ENCODE assay signal across 1 cellular context in the genomic region with DNA sequence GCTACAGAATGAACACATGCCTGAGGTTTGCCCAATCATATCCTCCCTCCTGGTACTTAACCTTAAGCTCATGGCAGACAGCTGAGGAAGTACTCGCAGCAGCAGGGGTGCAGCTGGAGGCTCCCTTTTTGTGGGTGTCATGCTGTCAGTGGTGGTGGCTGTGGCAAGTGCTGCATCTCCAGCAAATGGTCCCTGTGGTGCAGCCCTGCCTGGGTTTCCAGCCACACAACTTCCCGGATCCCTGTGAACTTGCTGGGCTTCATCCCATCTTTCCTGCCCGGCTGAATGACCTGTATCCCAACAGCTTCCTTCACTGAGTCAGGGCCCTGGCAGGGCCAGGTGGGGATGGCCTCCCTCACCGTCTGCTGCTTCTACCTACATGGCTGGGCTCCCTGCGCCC.
TF ChIP-seq lines count a peak whose summit lies in the region.

No MANE protein-coding gene starts in this region.

TF ChIP-seq in K562, 482 proteins besides CTCF, POLR2A, EP300 and RAD21:
- TF ChIP-seq, protein P1, sequence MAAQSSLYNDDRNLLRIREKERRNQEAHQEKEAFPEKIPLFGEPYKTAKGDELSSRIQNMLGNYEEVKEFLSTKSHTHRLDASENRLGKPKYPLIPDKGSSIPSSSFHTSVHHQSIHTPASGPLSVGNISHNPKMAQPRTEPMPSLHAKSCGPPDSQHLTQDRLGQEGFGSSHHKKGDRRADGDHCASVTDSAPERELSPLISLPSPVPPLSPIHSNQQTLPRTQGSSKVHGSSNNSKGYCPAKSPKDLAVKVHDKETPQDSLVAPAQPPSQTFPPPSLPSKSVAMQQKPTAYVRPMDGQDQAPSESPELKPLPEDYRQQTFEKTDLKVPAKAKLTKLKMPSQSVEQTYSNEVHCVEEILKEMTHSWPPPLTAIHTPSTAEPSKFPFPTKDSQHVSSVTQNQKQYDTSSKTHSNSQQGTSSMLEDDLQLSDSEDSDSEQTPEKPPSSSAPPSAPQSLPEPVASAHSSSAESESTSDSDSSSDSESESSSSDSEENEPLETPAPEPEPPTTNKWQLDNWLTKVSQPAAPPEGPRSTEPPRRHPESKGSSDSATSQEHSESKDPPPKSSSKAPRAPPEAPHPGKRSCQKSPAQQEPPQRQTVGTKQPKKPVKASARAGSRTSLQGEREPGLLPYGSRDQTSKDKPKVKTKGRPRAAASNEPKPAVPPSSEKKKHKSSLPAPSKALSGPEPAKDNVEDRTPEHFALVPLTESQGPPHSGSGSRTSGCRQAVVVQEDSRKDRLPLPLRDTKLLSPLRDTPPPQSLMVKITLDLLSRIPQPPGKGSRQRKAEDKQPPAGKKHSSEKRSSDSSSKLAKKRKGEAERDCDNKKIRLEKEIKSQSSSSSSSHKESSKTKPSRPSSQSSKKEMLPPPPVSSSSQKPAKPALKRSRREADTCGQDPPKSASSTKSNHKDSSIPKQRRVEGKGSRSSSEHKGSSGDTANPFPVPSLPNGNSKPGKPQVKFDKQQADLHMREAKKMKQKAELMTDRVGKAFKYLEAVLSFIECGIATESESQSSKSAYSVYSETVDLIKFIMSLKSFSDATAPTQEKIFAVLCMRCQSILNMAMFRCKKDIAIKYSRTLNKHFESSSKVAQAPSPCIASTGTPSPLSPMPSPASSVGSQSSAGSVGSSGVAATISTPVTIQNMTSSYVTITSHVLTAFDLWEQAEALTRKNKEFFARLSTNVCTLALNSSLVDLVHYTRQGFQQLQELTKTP (IDR thresholded peaks at IDR 0.05; ENCODE audit: low read depth in 1 of 2, partially characterized antibody in 2 of 2): no peak
- TF ChIP-seq STAT5B (CRISPR knock-in tag; IDR thresholded peaks at IDR 0.05) (no peak), POLR2G (IDR thresholded peaks at IDR 0.05; ENCODE audit: low read depth, low read length) (0 out of 2 replicates have a peak, but pooled peaks have one; percentile 22)
TF ChIP-seq in K562: peak in this region for 1.
